ENCODE assay signal across 22 cellular contexts in genomic region chr19:2099054-2099501, GRCh38.
"Had no signal": no experiment of that assay in that cellular context is flagged by ENCODE, and none has a peak within 500 bp of the region (broad histone marks: within the 10 kb centered on the region; RNA-seq: fewer than 3 reads in every experiment).

No MANE protein-coding gene starts in this region.

- H3K36me3 ChIP-seq: colonic mucosa had no signal

- FAIRE-seq: islet of Langerhans, urothelium cell line had no signal

- H3K4me1 ChIP-seq: colonic mucosa had no signal

- DNase-seq: colonic mucosa; dermis blood vessel endothelial cell; esophagus squamous epithelium; hippocampal formation; kidney glomerular epithelial cell; mesendoderm; naive B cell; nephron progenitor cell; psoas muscle; retina; stimulated activated CD4-positive, alpha-beta T cell treated with anti-CD3 and anti-CD28 coated beads, Interleukin-2, amount 100 ng/mL, for 24 hours; stimulated activated CD4-positive, alpha-beta T cell treated with anti-CD3 and anti-CD28 coated beads, Interleukin-4, amount 100 ng/mL, for 4 hours; stimulated activated naive CD8-positive, alpha-beta T cell treated with anti-CD3 and anti-CD28 coated beads, Interleukin-15, Interleukin-2, amounts not matched to agents 100 U/mL and 50 U/mL, for 24 hours; thyroid gland had no signal

- H3K27ac ChIP-seq: colonic mucosa, neutrophil, psoas muscle, skin epidermis, suprapubic skin, thyroid gland had no signal

- H3K27me3 Mint-ChIP-seq: naive B cell, type B pancreatic cell had no signal

- H3K9me3 Mint-ChIP-seq: type B pancreatic cell had no signal

- H3K27me3 ChIP-seq: colonic mucosa, esophagus squamous epithelium, heart left ventricle, neutrophil, suprapubic skin, thyroid gland had no signal

- H3K27ac Mint-ChIP-seq: nephron progenitor cell, type B pancreatic cell had no signal

- ATAC-seq: heart left ventricle; psoas muscle; sciatic nerve; stimulated activated naive CD8-positive, alpha-beta T cell treated with anti-CD3 and anti-CD28 coated beads, Interleukin-15, Interleukin-2, amounts not matched to agents 100 U/mL and 50 U/mL, for 24 hours had no signal

- H3K9me3 ChIP-seq: colonic mucosa, esophagus squamous epithelium, heart left ventricle, neutrophil, psoas muscle, suprapubic skin, thyroid gland had no signal

- H3K4me3 ChIP-seq: colonic mucosa, esophagus squamous epithelium, heart left ventricle, psoas muscle, skin epidermis, suprapubic skin, thyroid gland had no signal

- H3K4me3 Mint-ChIP-seq: nephron progenitor cell, type B pancreatic cell had no signal
